21 cellular contexts compared by ENCODE assay signal in the genomic region with DNA sequence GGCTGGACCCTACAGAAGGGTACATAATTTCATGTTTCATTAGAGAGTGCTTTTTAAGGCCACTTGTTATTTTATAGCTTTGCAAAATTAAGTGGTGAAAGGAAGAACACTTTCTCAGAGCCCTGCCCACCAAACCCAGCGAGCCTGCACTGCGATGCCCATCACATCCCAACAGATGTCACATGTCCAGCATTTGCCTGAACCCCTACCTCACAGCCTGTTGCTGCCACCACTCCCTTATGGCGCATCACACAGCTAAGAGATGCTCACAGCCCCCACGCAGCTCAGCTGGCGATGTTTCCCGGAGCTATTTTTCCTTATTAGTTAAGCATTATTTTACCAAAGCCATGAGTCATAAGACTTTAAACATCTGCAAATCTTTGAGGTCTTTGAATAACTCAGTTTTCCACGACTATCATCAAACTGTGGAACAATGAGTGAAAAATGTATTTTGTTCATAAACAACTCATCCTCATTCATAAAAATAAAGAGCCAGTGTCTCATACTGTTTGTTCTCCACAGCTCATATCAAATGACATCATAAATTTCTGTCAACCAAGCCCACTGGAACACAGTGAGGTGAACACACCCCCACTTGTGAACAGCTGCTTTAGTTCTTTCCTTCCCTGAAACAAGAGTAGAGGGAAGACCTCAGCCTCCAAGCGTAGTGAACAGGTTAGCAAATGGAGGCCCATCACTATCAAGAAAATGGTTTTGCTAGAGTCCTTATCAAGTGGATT.
"Had no signal": no experiment of that assay in that cellular context is flagged by ENCODE, and none has a peak within 500 bp of the region (broad histone marks: within the 10 kb centered on the region; RNA-seq: fewer than 3 reads in every experiment).

No MANE protein-coding gene starts in this region.

- H3K27me3 ChIP-seq: ascending aorta, colonic mucosa, gastrocnemius medialis, tibial nerve, vagina had no signal

- H3K4me3 ChIP-seq: ascending aorta, colonic mucosa, gastrocnemius medialis, lower lobe of right lung, tibial nerve, vagina had no signal

- H3K27ac ChIP-seq: ascending aorta, colonic mucosa, gastrocnemius medialis, lower lobe of right lung, tibial nerve, vagina had no signal

- H3K9me3 ChIP-seq: ascending aorta, colonic mucosa, gastrocnemius medialis, lower lobe of right lung, tibial nerve, vagina had no signal

- FAIRE-seq: endometrium, keratinocyte had no signal

- H3K36me3 ChIP-seq: ascending aorta, colonic mucosa, gastrocnemius medialis, lower lobe of right lung, tibial nerve, vagina had no signal

- DNase-seq: activated CD4-positive, alpha-beta T cell treated with anti-CD3 and anti-CD28 coated beads, Interleukin-2, amount 10 ng/mL, durations not matched to agents 24 days and 14 days; activated CD8-positive, alpha-beta memory T cell treated with anti-CD3 and anti-CD28 coated beads, Interleukin-2, amount 50 U/mL, for 4 hours; activated CD8-positive, alpha-beta T cell treated with anti-CD3 and anti-CD28 coated beads, Interleukin-2, amount 10 ng/mL, durations not matched to agents 7 days and 5 days; activated effector memory CD4-positive, alpha-beta T cell treated with Interleukin-2 at 50 U/mL for 16 hours; activated naive CD4-positive, alpha-beta T cell treated with anti-CD3 and anti-CD28 coated beads, Interleukin-2, amount 10 ng/mL, durations not matched to agents 7 days and 5 days; activated T-cell treated with anti-CD3 and anti-CD28 coated beads, Interleukin-2, amount 50 U/mL, for 4 hours; colonic mucosa; erythroblast; gastrocnemius medialis; head of caudate nucleus; lower lobe of right lung; stimulated activated CD4-positive, alpha-beta T cell treated with anti-CD3 and anti-CD28 coated beads, Interleukin-12 subunit alpha, Interleukin-12 subunit beta, amount 100 ng/mL, for 4 hours; stimulated activated CD4-positive, alpha-beta T cell treated with anti-CD3 and anti-CD28 coated beads, Interleukin-1b, Interleukin-23, amount 100 ng/mL, for 48 hours; stimulated activated naive CD4-positive, alpha-beta T cell treated with Interleukin-2 at 50 U/mL for 16 hours; substantia nigra had no signal

- H3K4me1 ChIP-seq: ascending aorta, colonic mucosa, gastrocnemius medialis, lower lobe of right lung, tibial nerve had no signal

- ATAC-seq: activated CD8-positive, alpha-beta T cell treated with anti-CD3 and anti-CD28 coated beads, Interleukin-2, amount 10 ng/mL, durations not matched to agents 7 days and 5 days; activated T-cell treated with anti-CD3 and anti-CD28 coated beads, Interleukin-2, amount 50 U/mL, for 4 hours; gastrocnemius medialis; lower lobe of right lung; natural killer cell treated with Interleukin-12 subunit alpha and Interleukin-12 subunit beta and Interleukin-15 and Interleukin-18, amount 100 ng/mL, for 72 hours had no signal
